Comparison of ENCODE assay signal across 13 cellular contexts in the genomic region with DNA sequence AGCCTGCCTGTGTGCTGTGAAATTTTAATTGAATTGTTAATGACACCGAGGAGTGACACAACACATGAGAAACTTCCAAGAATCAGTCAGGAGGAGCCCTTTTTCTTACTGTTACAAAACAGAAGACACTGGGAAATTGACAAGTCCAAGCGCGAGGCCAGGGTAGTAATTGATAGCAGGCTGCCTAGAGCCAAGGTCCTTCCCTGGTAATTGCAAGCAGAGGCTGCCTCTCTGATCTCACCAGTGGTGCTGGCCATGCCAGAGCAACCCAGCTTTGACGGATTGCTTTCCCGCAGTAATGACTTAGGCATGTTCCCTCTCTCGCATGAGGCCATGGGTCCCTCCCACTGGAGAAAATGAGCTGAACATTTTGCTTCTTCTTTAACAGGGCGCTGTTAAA.
DNase-seq lines count a peak whose midpoint lies in the region; ATAC-seq, FAIRE-seq and TF ChIP-seq lines count a peak whose summit lies in the region.
"Had no signal": no experiment of that assay in that cellular context is flagged by ENCODE, and none has a peak within 500 bp of the region (broad histone marks: within the 10 kb centered on the region; RNA-seq: fewer than 3 reads in every experiment).

No MANE protein-coding gene starts in this region.

- peak overlapping the region; percentile 60 for H3K27ac Mint-ChIP-seq in astrocyte (ENCODE audit: unreplicated experiment)
- no peak overlapping the region for H3K27ac Mint-ChIP-seq in CD4-positive, alpha-beta T cell
- H3K27ac Mint-ChIP-seq: CD4-positive, CD25-positive, alpha-beta regulatory T cell had no signal

- CTCF ChIA-PET in CD4-positive, alpha-beta T cell (lab: Charles Lee): no interaction called here

- no peak for FAIRE-seq in astrocyte (lab: Jason Lieb, UNC)

- H3K4me1 Mint-ChIP-seq in astrocyte (ENCODE audit: low read depth, unreplicated experiment): peaks cover 55% of the 10 kb centered on the region
- no peaks in the 10 kb centered on the region for H3K4me1 Mint-ChIP-seq in CD4-positive, alpha-beta T cell (ENCODE audit: low read depth)
- H3K4me1 Mint-ChIP-seq: CD4-positive, CD25-positive, alpha-beta regulatory T cell had no signal

- H3K27me3 Mint-ChIP-seq in astrocyte (ENCODE audit: low read depth, unreplicated experiment): peaks cover 14% of the 10 kb centered on the region
- H3K27me3 Mint-ChIP-seq in CD4-positive, alpha-beta T cell: peaks cover 28% of the 10 kb centered on the region

- H3K36me3 ChIP-seq in astrocyte (ENCODE audit: insufficient read depth, low read length): no peaks in the 10 kb centered on the region
- H3K36me3 ChIP-seq: neutrophil, upper lobe of left lung had no signal

- H3K9me3 ChIP-seq in astrocyte (ENCODE audit: insufficient read depth, low read depth, low read length): no peaks in the 10 kb centered on the region
- H3K9me3 ChIP-seq in CD4-positive, alpha-beta T cell (ENCODE audit: control insufficient read depth, low read length): no peaks in the 10 kb centered on the region
- H3K9me3 ChIP-seq: neutrophil, upper lobe of left lung had no signal

- H3K9me3 Mint-ChIP-seq in astrocyte (ENCODE audit: unreplicated experiment): no peaks in the 10 kb centered on the region
- H3K9me3 Mint-ChIP-seq in CD4-positive, alpha-beta T cell: no peaks in the 10 kb centered on the region

- no peak overlapping the region for H3K4me2 ChIP-seq in astrocyte (ENCODE audit: low read length)

- POLR2A ChIA-PET in CD4-positive, alpha-beta T cell (lab: Charles Lee): no interaction called here

- no peaks in the 10 kb centered on the region for H3K79me2 ChIP-seq in astrocyte (ENCODE audit: insufficient read depth, low read length)

- H3K4me3 Mint-ChIP-seq in astrocyte (ENCODE audit: unreplicated experiment): no peak overlapping the region
- H3K4me3 Mint-ChIP-seq in CD4-positive, alpha-beta T cell: no peak overlapping the region
- H3K4me3 Mint-ChIP-seq: CD4-positive, CD25-positive, alpha-beta regulatory T cell had no signal

- ATAC-seq in GM18867 (IDR thresholded peaks at IDR 0.05; ENCODE audit: unreplicated experiment) (no peak), GM21447 (IDR thresholded peaks at IDR 0.05; ENCODE audit: unreplicated experiment) (no peak)
- ATAC-seq in CD4-positive, alpha-beta T cell (ENCODE audit: poor library complexity): no peak

- H3K36me3 Mint-ChIP-seq in astrocyte (ENCODE audit: low read depth, unreplicated experiment): no peaks in the 10 kb centered on the region
- no peaks in the 10 kb centered on the region for H3K36me3 Mint-ChIP-seq in CD4-positive, alpha-beta T cell (ENCODE audit: low read depth)
- H3K36me3 Mint-ChIP-seq: CD4-positive, CD25-positive, alpha-beta regulatory T cell had no signal

- intact Hi-C loops in CD4-positive, alpha-beta T cell (cut with DNase I, micrococcal nuclease): no loop called here

- H3K4me3 ChIP-seq in astrocyte (ENCODE audit: insufficient read depth, low read depth, low read length): no peak overlapping the region
- H3K4me3 ChIP-seq: upper lobe of left lung had no signal

- TF ChIP-seq CTCF in astrocyte (IDR thresholded peaks at IDR 0.05; ENCODE audit: insufficient read depth, low read depth, low read length): no peak
- no peak for TF ChIP-seq CTCF in CD4-positive, alpha-beta T cell (IDR thresholded peaks at IDR 0.05)

- DNase-seq in EH (ENCODE audit: low read depth) (peak; percentile 32), astrocyte (ENCODE audit: low read depth) (peak; percentile 89), iPS-NIHi11 (ENCODE audit: low spot score) (peak; percentile 22), retina (peak; percentile 47), NCI-H1105 treated with DMSO at 0.1 percent for 48 hours (lab: John Stamatoyannopoulos, UW) (no peak)
- DNase-seq in CD4-positive, alpha-beta T cell: no peak
- DNase-seq: CD4-positive, CD25-positive, alpha-beta regulatory T cell; NCI-H1694 treated with DMSO at 0.1 percent for 48 hours; upper lobe of left lung had no signal

- H2AFZ ChIP-seq in astrocyte (ENCODE audit: low read depth, low read length): no peak overlapping the region

- no peaks in the 10 kb centered on the region for H3K27me3 ChIP-seq in astrocyte (ENCODE audit: insufficient read depth, low read length)
- H3K27me3 ChIP-seq in CD4-positive, alpha-beta T cell (ENCODE audit: control insufficient read depth, insufficient read depth, low read length): peaks cover 3% of the 10 kb centered on the region
- H3K27me3 ChIP-seq: neutrophil, upper lobe of left lung had no signal

- H3K4me1 ChIP-seq in astrocyte (ENCODE audit: insufficient read depth, low read length): peaks cover 14% of the 10 kb centered on the region

- H3K27ac ChIP-seq in astrocyte (ENCODE audit: low read depth, low read length): no peak overlapping the region
- no peak overlapping the region for H3K27ac ChIP-seq in CD4-positive, alpha-beta T cell (ENCODE audit: low read depth, low read length)
- H3K27ac ChIP-seq: neutrophil, upper lobe of left lung, VCaP had no signal

- H3K9ac ChIP-seq in astrocyte (ENCODE audit: low read length): no peak overlapping the region

- H4K20me1 ChIP-seq in astrocyte (ENCODE audit: insufficient read depth, low read length): no peaks in the 10 kb centered on the region

Comparison
In these comparisons a context has a peak if more than half of its experiments do, and no peak if none do; other contexts are left out.
1. DNase-seq: peak in EH (single experiment), astrocyte (single experiment), iPS-NIHi11 (single experiment) and retina (single experiment); none in NCI-H1105 treated with DMSO at 0.1 percent for 48 hours (single experiment) and CD4-positive, alpha-beta T cell (0 of 10).